Comparison of ENCODE assay signal across 15 cellular contexts in the genomic region with DNA sequence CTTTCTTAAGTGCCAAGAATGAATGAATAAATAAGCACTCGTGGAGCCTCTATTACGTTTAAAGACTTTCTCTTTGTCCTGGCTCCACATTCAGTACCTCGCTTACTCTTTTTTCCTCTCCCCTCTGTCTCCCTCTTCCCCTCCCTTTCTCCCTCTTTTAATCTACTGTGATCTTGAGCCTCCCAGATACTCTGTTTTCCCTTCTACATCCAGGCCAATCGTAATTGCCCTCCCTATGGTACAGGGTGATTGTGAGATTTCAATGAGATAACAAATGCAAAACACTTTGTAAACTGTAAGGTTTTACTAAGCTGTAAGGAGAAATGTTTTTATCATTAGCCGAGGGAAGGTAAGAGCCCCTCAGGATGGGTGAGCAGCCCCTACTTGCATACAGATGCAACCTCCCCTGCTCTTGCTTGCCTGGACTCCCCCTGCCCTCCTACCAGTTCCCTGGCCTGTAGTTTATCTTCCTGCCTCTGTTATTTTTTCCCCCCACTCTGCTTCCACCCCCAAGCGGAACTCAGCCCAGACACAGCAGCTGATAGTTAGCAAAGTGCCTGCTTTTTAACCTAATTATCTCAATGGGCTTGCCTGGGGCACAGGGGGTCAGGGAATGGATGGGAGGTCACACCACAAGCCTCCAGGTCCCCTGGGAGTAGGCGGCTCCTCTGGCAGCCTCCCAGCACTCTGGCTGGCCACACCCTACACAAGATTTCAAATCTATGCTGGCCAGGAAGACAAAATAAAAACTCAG.
DNase-seq lines count a peak whose midpoint lies in the region; ATAC-seq, FAIRE-seq and TF ChIP-seq lines count a peak whose summit lies in the region.
"Had no signal": no experiment of that assay in that cellular context is flagged by ENCODE, and none has a peak within 500 bp of the region (broad histone marks: within the 10 kb centered on the region; RNA-seq: fewer than 3 reads in every experiment).

No MANE protein-coding gene starts in this region.

- DNase-seq in NCI-H345 (lab: John Stamatoyannopoulos, UW) (peak; percentile 41), NCI-H345 treated with DMSO at 0.1 percent for 48 hours (lab: John Stamatoyannopoulos, UW; ENCODE audit: unreplicated experiment) (no peak), NCI-H82 treated with DMSO at 0.1 percent for 48 hours (lab: John Stamatoyannopoulos, UW; ENCODE audit: unreplicated experiment) (peak; percentile 71), left cardiac atrium (peak; percentile 55), type B pancreatic cell (ENCODE audit: extremely low spot score, unreplicated experiment) (no peak), nucleus accumbens (lab: John Stamatoyannopoulos, UW) (no peak), amniotic stem cell (lab: John Stamatoyannopoulos, UW) (no peak), GM19239 (ENCODE audit: insufficient read length, low spot score) (no peak)
- DNase-seq: activated CD4-positive, alpha-beta T cell treated with anti-CD3 and anti-CD28 coated beads for 36 hours; effector memory CD8-positive, alpha-beta T cell; stimulated activated CD4-positive, alpha-beta T cell treated with anti-CD3 and anti-CD28 coated beads, Interleukin-2, amount 100 ng/mL, for 24 hours had no signal

- H3K4me1 Mint-ChIP-seq in type B pancreatic cell (ENCODE audit: unreplicated experiment): peaks cover 26% of the 10 kb centered on the region
- H3K4me1 Mint-ChIP-seq: activated CD4-positive, alpha-beta T cell treated with anti-CD3 and anti-CD28 coated beads for 36 hours; activated naive CD4-positive, alpha-beta T cell treated with anti-CD3 and anti-CD28 coated beads, Interleukin-2, amount 50 U/mL, for 24 hours had no signal

- no peak for FAIRE-seq in GM19239 (lab: Jason Lieb, UNC)
- FAIRE-seq: H54 had no signal

- H3K4me3 Mint-ChIP-seq in type B pancreatic cell: peak overlapping the region; percentile 57
- H3K4me3 Mint-ChIP-seq: activated CD4-positive, alpha-beta T cell treated with anti-CD3 and anti-CD28 coated beads for 36 hours; activated naive CD4-positive, alpha-beta T cell treated with anti-CD3 and anti-CD28 coated beads, Interleukin-2, amount 50 U/mL, for 24 hours; effector memory CD8-positive, alpha-beta T cell; natural killer cell treated with Interleukin-12 subunit alpha and Interleukin-12 subunit beta and Interleukin-15 and Interleukin-18, amount 100 ng/mL, for 72 hours; stimulated activated naive CD8-positive, alpha-beta T cell treated with anti-CD3 and anti-CD28 coated beads, Interleukin-15, Interleukin-2, amounts not matched to agents 100 ng/mL and 50 ng/mL, for 24 hours had no signal

- intact Hi-C loops in left cardiac atrium (cut with DNase I): no loop called here

- peak in 1 of 2 donors; percentile 73 for ATAC-seq in left cardiac atrium
- ATAC-seq: activated CD4-positive, alpha-beta T cell treated with anti-CD3 and anti-CD28 coated beads for 36 hours; effector memory CD8-positive, alpha-beta T cell; natural killer cell treated with Interleukin-12 subunit alpha and Interleukin-12 subunit beta and Interleukin-15 and Interleukin-18, amount 100 ng/mL, for 72 hours had no signal

- H3K9me3 Mint-ChIP-seq in type B pancreatic cell: peaks cover 6% of the 10 kb centered on the region
- H3K9me3 Mint-ChIP-seq: activated naive CD4-positive, alpha-beta T cell treated with anti-CD3 and anti-CD28 coated beads, Interleukin-2, amount 50 U/mL, for 24 hours; natural killer cell treated with Interleukin-12 subunit alpha and Interleukin-12 subunit beta and Interleukin-15 and Interleukin-18, amount 100 ng/mL, for 72 hours had no signal

- no peak for TF ChIP-seq CTCF in type B pancreatic cell (conservative IDR thresholded peaks at IDR 0.05)

- H3K27ac Mint-ChIP-seq in type B pancreatic cell: peak overlapping the region; percentile 66
- H3K27ac Mint-ChIP-seq: activated CD4-positive, alpha-beta T cell treated with anti-CD3 and anti-CD28 coated beads for 36 hours; activated naive CD4-positive, alpha-beta T cell treated with anti-CD3 and anti-CD28 coated beads, Interleukin-2, amount 50 U/mL, for 24 hours; effector memory CD8-positive, alpha-beta T cell; natural killer cell treated with Interleukin-12 subunit alpha and Interleukin-12 subunit beta and Interleukin-15 and Interleukin-18, amount 100 ng/mL, for 72 hours; stimulated activated naive CD8-positive, alpha-beta T cell treated with anti-CD3 and anti-CD28 coated beads, Interleukin-15, Interleukin-2, amounts not matched to agents 100 ng/mL and 50 ng/mL, for 24 hours had no signal

- no peaks in the 10 kb centered on the region for H3K27me3 Mint-ChIP-seq in type B pancreatic cell
- H3K27me3 Mint-ChIP-seq: activated naive CD4-positive, alpha-beta T cell treated with anti-CD3 and anti-CD28 coated beads, Interleukin-2, amount 50 U/mL, for 24 hours; effector memory CD8-positive, alpha-beta T cell; stimulated activated naive CD8-positive, alpha-beta T cell treated with anti-CD3 and anti-CD28 coated beads, Interleukin-15, Interleukin-2, amounts not matched to agents 100 ng/mL and 50 ng/mL, for 24 hours had no signal

- no peaks in the 10 kb centered on the region for H3K36me3 Mint-ChIP-seq in type B pancreatic cell
- H3K36me3 Mint-ChIP-seq: activated naive CD4-positive, alpha-beta T cell treated with anti-CD3 and anti-CD28 coated beads, Interleukin-2, amount 50 U/mL, for 24 hours; natural killer cell treated with Interleukin-12 subunit alpha and Interleukin-12 subunit beta and Interleukin-15 and Interleukin-18, amount 100 ng/mL, for 72 hours had no signal

Comparison
In these comparisons a context has a peak if more than half of its experiments do, and no peak if none do; other contexts are left out.
1. DNase-seq: peak in NCI-H345 (single experiment), NCI-H82 treated with DMSO at 0.1 percent for 48 hours (single experiment) and left cardiac atrium (single experiment); none in NCI-H345 treated with DMSO at 0.1 percent for 48 hours (single experiment), type B pancreatic cell (single experiment), nucleus accumbens (0 of 56), amniotic stem cell (single experiment) and GM19239 (single experiment).